8 cellular contexts compared by ENCODE assay signal in the genomic region with DNA sequence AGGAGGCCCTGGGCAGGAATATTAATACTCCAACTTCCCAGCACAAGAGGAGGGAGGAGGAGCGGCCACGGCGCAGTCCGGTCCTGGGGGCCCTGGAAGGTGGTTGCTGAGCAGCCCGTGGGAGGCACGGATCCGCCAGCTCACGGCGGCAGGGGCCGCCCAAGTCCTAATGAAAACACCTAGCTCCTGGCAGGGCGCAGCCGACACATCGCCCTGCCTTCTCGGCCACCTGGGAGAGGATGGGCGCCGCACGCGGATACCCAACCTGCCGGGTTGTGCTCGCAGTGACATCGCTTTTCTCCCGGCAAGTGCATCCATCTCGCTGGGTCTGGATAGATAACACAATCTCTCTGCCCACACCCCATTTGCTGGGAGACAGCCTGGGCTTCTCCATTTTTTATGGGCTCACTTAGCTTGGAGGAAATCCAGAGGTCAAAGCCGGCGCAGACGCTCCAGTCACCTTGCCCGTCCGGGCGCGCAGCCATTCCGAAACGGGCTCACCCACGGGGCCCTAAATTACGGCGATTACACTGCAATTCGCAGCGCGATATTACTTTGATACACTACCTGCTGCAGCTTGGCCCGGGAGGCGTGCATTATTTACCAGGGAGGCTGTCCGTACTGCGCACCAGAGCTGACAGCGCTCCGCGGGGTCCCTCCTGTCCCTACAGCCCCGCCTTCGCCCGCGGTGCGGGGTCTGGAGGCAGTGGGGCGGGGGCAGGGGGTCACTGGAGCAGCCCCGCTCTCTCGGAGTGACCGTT. TPM values are rescaled to one million over a fixed set of nuclear protein-coding genes. Genes with fewer than 3 reads are reported as not detected.
DNase-seq lines count a peak whose midpoint lies in the region; ATAC-seq and TF ChIP-seq lines count a peak whose summit lies in the region.

No MANE protein-coding gene starts in this region.

- peak; percentile 39; the same call in 1 of the 3 replicates for TF ChIP-seq CTCF in H9 (conservative IDR thresholded peaks at IDR 0.05)

- H3T11ph ChIP-seq in H9 (ENCODE audit: low read length), result no peak overlapping the region

- no peaks in the 10 kb centered on the region for H3K4me1 ChIP-seq in H9 (ENCODE audit: insufficient read depth, low read length)

- peaks cover 15% of the 10 kb centered on the region for H3K23me2 ChIP-seq in H9 (ENCODE audit: insufficient read length, low read depth, low read length, poor library complexity, severe bottlenecking)

- no peak overlapping the region for H2BK12ac ChIP-seq in H9 (ENCODE audit: insufficient read length, low read depth, low read length)

- no peaks in the 10 kb centered on the region; a peak in 1 of 5 replicates for H3K9me3 Mint-ChIP-seq in H9
- H3K9me3 Mint-ChIP-seq in activated T-helper 17 cell treated with anti-CD3 and anti-CD28 coated beads, Interleukin-2, amount 50 U/mL, for 72 hours, result no peaks in the 10 kb centered on the region

- no peaks in the 10 kb centered on the region for H3K79me1 ChIP-seq in H9 (ENCODE audit: insufficient read depth, low read depth, low read length, poor library complexity, severe bottlenecking)

- no peaks in the 10 kb centered on the region for H3K36me3 Mint-ChIP-seq in H9 (ENCODE audit: insufficient read depth in 1 of 3, low read depth in 3 of 3)
- H3K36me3 Mint-ChIP-seq in activated T-helper 17 cell treated with anti-CD3 and anti-CD28 coated beads, Interleukin-2, amount 50 U/mL, for 72 hours (ENCODE audit: low read depth), result no peaks in the 10 kb centered on the region

- no peak overlapping the region for H3K27ac ChIP-seq in H9 (ENCODE audit: insufficient read length, low read depth, low read length)

- no peak overlapping the region for H3K14ac ChIP-seq in H9 (ENCODE audit: insufficient read depth, low read length)

- peak overlapping the region; percentile 78 for H3K4me2 ChIP-seq in H9 (ENCODE audit: insufficient read depth, insufficient read length, low read length)

- no peaks in the 10 kb centered on the region for H3K79me2 ChIP-seq in H9 (ENCODE audit: insufficient read depth, low read length)

- H2BK20ac ChIP-seq in H9 (ENCODE audit: low read depth, low read length, poor library complexity, severe bottlenecking), result no peak overlapping the region

- no peak overlapping the region for H4K8ac ChIP-seq in H9 (replicated peaks; ENCODE audit: insufficient read length, low read depth, low read length)

- no peak overlapping the region for H3K27ac Mint-ChIP-seq in H9
- H3K27ac Mint-ChIP-seq in activated T-helper 17 cell treated with anti-CD3 and anti-CD28 coated beads, Interleukin-2, amount 50 U/mL, for 72 hours, result no peak overlapping the region

- no peak overlapping the region for H3K56ac ChIP-seq in H9 (ENCODE audit: insufficient read length, low read depth, low read length)

- H3K27me3 ChIP-seq in H9 (ENCODE audit: insufficient read depth, low read length), result peaks cover 22% of the 10 kb centered on the region; the same call in 1 of the 2 replicates

- peaks cover 96% of the 10 kb centered on the region for H3K27me3 Mint-ChIP-seq in H9 (ENCODE audit: low read depth)
- H3K27me3 Mint-ChIP-seq in activated T-helper 17 cell treated with anti-CD3 and anti-CD28 coated beads, Interleukin-2, amount 50 U/mL, for 72 hours, result no peaks in the 10 kb centered on the region

- H4K5ac ChIP-seq in H9 (ENCODE audit: insufficient read length, low read depth, low read length), result no peak overlapping the region

- no peaks in the 10 kb centered on the region for H3K9me3 ChIP-seq in H9 (ENCODE audit: control insufficient read depth, low read depth, low read length)

- no peak overlapping the region for H2BK15ac ChIP-seq in H9 (ENCODE audit: low read depth, low read length)

- no peak overlapping the region for H4K91ac ChIP-seq in H9 (ENCODE audit: insufficient read length, low read depth, low read length)

- H3K23ac ChIP-seq in H9 (ENCODE audit: insufficient read length, low read depth, low read length), result no peak overlapping the region

- H2BK5ac ChIP-seq in H9 (ENCODE audit: insufficient read length, low read length), result no peak overlapping the region

- peaks cover 18 to 40% of the 10 kb centered on the region in 2 experiments for H3K4me1 Mint-ChIP-seq in H9
- H3K4me1 Mint-ChIP-seq in activated T-helper 17 cell treated with anti-CD3 and anti-CD28 coated beads, Interleukin-2, amount 50 U/mL, for 72 hours, result no peaks in the 10 kb centered on the region

- H3K4me3 Mint-ChIP-seq in H9, result peak overlapping the region; percentile 63 to 83
- H3K4me3 Mint-ChIP-seq in activated T-helper 17 cell treated with anti-CD3 and anti-CD28 coated beads, Interleukin-2, amount 50 U/mL, for 72 hours, result peak overlapping the region; percentile 60

- no peak overlapping the region for H3K4ac ChIP-seq in H9 (ENCODE audit: low read depth, low read length)

- peak; percentile 63 for ATAC-seq in activated T-helper 17 cell treated with anti-CD3 and anti-CD28 coated beads, Interleukin-2, amount 50 U/mL, for 72 hours (replicated peaks)
- no peak for ATAC-seq in GM21367 (IDR thresholded peaks at IDR 0.05; ENCODE audit: unreplicated experiment)

- H3K18ac ChIP-seq in H9 (ENCODE audit: insufficient read length, low read depth, low read length), result no peak overlapping the region

- DNase-seq in DMS53 (lab: John Stamatoyannopoulos, UW) (peak; percentile 75), H9 (peak; percentile 60), kidney glomerular epithelial cell (lab: John Stamatoyannopoulos, UW) (peak; percentile 32), GF-D8 (lab: John Stamatoyannopoulos, UW) (no peak), RKO (ENCODE audit: low spot score) (no peak), UCSD-AML1 (lab: John Stamatoyannopoulos, UW; ENCODE audit: unreplicated experiment) (no peak)

- H2AFZ ChIP-seq in H9 (ENCODE audit: low read length), result no peak overlapping the region

- no peaks in the 10 kb centered on the region for H4K20me1 ChIP-seq in H9 (ENCODE audit: control insufficient read depth, insufficient read depth, insufficient read length)

- H3K9ac ChIP-seq in H9 (ENCODE audit: extremely low read depth, insufficient read length, low read length), result no peak overlapping the region

- WGBS in H9 (ENCODE audit: extremely low coverage, insufficient read length, low lambda C conversion rate), result no CpG with 5 or more reads among the region's 54 CpGs

- H2BK120ac ChIP-seq in H9 (ENCODE audit: low read depth, low read length, poor library complexity, severe bottlenecking), result no peak overlapping the region

- H2AK5ac ChIP-seq in H9 (ENCODE audit: insufficient read length, low read length), result no peak overlapping the region

RNA-seq across cellular contexts. Expression of gene CCDC167, which starts 36.2 kb away (rescaled TPM):
- total RNA-seq in H9 (2021), result 28.0 and 31.9 TPM in 2 replicates
- total RNA-seq in activated T-helper 17 cell treated with anti-CD3 and anti-CD28 coated beads, Interleukin-2, amount 50 U/mL, for 72 hours, result 10 to 100 TPM; 39.2 to 78.5 TPM

Comparison
In these comparisons a context has a peak if more than half of its experiments do, and no peak if none do; other contexts are left out.
1. DNase-seq: peak in DMS53 (single experiment), H9 (single experiment) and kidney glomerular epithelial cell (single experiment); none in GF-D8 (single experiment), RKO (single experiment) and UCSD-AML1 (single experiment).